ENCODE assay signal across 8 cellular contexts in the genomic region with DNA sequence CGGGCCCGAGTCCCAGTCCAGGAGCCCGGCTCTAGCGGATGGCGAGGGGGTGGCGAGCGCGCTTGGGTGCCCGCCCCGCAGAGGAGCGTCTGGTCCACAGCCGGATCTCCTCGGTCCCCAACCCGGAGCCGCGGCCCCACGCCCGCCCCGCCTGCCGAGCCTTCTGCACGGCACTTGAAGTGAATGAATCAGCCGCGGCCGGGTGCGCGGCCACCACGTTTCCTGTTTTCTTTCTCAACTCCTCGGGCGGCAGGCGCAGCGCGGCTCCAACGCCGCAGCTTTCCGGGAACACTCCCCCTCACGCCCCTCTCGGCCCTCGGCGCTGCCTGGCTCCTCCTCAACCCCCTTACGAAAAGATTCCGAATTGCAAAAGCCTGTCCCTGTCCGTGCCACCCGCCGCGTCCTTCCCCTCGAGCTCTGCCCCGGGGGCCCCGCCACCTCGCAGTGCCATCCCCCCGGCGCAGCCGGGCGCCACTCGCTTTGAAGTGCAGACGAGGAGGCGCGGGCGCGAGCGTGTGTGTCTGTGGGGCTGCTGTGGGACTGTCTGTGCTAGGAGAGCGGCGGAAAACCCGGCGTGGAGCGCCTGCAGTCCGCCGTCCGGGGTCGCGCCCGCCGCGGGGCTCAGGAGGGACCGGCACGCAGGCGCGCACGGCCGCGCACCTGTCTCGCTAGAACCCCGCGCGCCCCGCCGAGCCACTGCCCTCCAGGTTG.
DNase-seq lines count a peak whose midpoint lies in the region; ATAC-seq and TF ChIP-seq lines count a peak whose summit lies in the region.

No MANE protein-coding gene starts in this region.

- H3K27ac ChIP-seq in AG04450 (ENCODE audit: low read depth, low read length) (peak overlapping the region; percentile 74), gastroesophageal sphincter (peak overlapping the region; percentile 1 to 86 (median 76)), testis (peak overlapping the region in 1 of 2 donors; percentile 39)

- H3K4me1 ChIP-seq in gastroesophageal sphincter (peaks cover 0 to 69% (median 3%) of the 10 kb centered on the region in 3 donors), testis (no peaks in the 10 kb centered on the region)

- no peak for TF ChIP-seq EP300 in gastroesophageal sphincter (IDR thresholded peaks at IDR 0.05)

- DNase-seq in AG04450 (ENCODE audit: low read depth, low spot score), result no peak
- DNase-seq in SIG-M5 (lab: John Stamatoyannopoulos, UW), result peak; percentile 88
- DNase-seq in activated gamma-delta T cell treated with anti-CD3 and anti-CD28 coated beads, Interleukin-2, amount 50 U/mL, for 16 hours (ENCODE audit: low read depth), result peak; percentile 83
- DNase-seq in occipital lobe (lab: John Stamatoyannopoulos, UW), result peak; percentile 60
- DNase-seq in testis, result peak; percentile 61

- ATAC-seq in GM19023 (IDR thresholded peaks at IDR 0.05; ENCODE audit: unreplicated experiment) (peak; percentile 69), HG03175 (IDR thresholded peaks at IDR 0.05; ENCODE audit: unreplicated experiment) (peak; percentile 60), gastroesophageal sphincter (peak; percentile 80)

- WGBS in gastroesophageal sphincter (ENCODE audit: low coverage in 1 of 2), 2 donors, result 0% methylated on average over 4 to 20 of the region's 86 CpGs
- WGBS in testis, 2 donors, result 0% methylated on average over 64 of the region's 86 CpGs; no CpG with 5 or more reads in 1 of the 2 donors

- peak; percentile 49 to 60 for TF ChIP-seq POLR2A in gastroesophageal sphincter (IDR thresholded peaks at IDR 0.05)
- no peak for TF ChIP-seq POLR2A in testis (IDR thresholded peaks at IDR 0.05)

- H3K4me3 ChIP-seq in AG04450 (ENCODE audit: low read depth, low read length) (peak overlapping the region; percentile 92), gastroesophageal sphincter (peak overlapping the region; percentile 45 to 75), testis (peak overlapping the region; percentile 50 to 75)

- intact Hi-C loops in testis (cut with DNase I; ENCODE audit: low total_unique reads), result no loop called here

- TF ChIP-seq CTCF in AG04450 (IDR thresholded peaks at IDR 0.05; ENCODE audit: low read depth, low read length) (no peak), gastroesophageal sphincter (IDR thresholded peaks at IDR 0.05) (peak in 1 of 4 experiments; percentile 2), testis (IDR thresholded peaks at IDR 0.05) (no peak)

- H3K9me3 ChIP-seq in AG04450 (ENCODE audit: control insufficient read depth, insufficient read depth, low read length) (no peaks in the 10 kb centered on the region; the same call in 1 of the 2 replicates), gastroesophageal sphincter (no peaks in the 10 kb centered on the region), testis (no peaks in the 10 kb centered on the region)

- CTCF ChIA-PET in AG04450 (lab: Charles Lee), result interaction anchor here (1.4 kb wide), 1 partner anchor 135 kb away, joined by 8 read pairs; no protein-coding TSS in a partner anchor

- POLR2A ChIA-PET in AG04450 (lab: Yijun Ruan, JAX), result interaction anchor here (0.7 to 1.5 kb wide), 3 partner anchors 27 to 89 kb away, joined by 3 to 11 read pairs (median 3); no protein-coding TSS in a partner anchor

- no peaks in the 10 kb centered on the region for H3K36me3 ChIP-seq in gastroesophageal sphincter
- no peaks in the 10 kb centered on the region for H3K36me3 ChIP-seq in testis (ENCODE audit: low read depth, missing control alignments)

- H3K27me3 ChIP-seq in AG04450 (ENCODE audit: control insufficient read depth, insufficient read depth, low read length), result no peaks in the 10 kb centered on the region
- no peaks in the 10 kb centered on the region for H3K27me3 ChIP-seq in gastroesophageal sphincter
- H3K27me3 ChIP-seq in testis, result no peaks in the 10 kb centered on the region
